ENCODE assay signal across 14 cellular contexts in the genomic region with DNA sequence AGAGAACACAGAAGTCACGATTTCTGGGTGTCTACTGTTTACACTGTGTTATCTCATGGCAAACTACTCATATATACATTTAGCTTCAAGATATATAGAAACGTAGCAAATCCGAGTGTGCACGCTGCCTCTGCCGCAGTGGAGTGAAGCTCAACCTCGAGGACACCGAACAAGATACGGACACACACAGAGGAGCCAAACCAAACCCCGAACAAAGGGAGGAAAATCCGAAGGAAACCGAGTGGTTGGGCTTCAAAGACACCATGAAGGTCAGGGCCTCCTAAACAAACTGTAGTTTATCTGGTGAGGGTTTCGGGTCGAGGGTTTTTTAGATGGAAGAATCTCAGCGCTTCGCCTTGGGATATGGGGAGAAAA. TPM values are rescaled to one million over a fixed set of nuclear protein-coding genes. Genes with fewer than 3 reads are reported as not detected.
DNase-seq lines count a peak whose midpoint lies in the region; ATAC-seq and TF ChIP-seq lines count a peak whose summit lies in the region.
"Had no signal": no experiment of that assay in that cellular context is flagged by ENCODE, and none has a peak within 500 bp of the region (broad histone marks: within the 10 kb centered on the region; RNA-seq: fewer than 3 reads in every experiment).

No MANE protein-coding gene starts in this region.

- TF ChIP-seq RAD21 in HCT116 (IDR thresholded peaks at IDR 0.05; ENCODE audit: low read depth): no peak

- H3K36me3 Mint-ChIP-seq in CD4-positive, CD25-positive, alpha-beta regulatory T cell: peaks cover 28% of the 10 kb centered on the region
- H3K36me3 Mint-ChIP-seq in progenitor cell of endocrine pancreas (ENCODE audit: insufficient read depth) (peaks cover 19% of the 10 kb centered on the region), natural killer cell (no peaks in the 10 kb centered on the region)

- no peaks in the 10 kb centered on the region for H3K9me3 ChIP-seq in CD4-positive, CD25-positive, alpha-beta regulatory T cell (ENCODE audit: control insufficient read depth in 2 of 2, low read length in 2 of 2)
- H3K9me3 ChIP-seq in HCT116 (ENCODE audit: control insufficient read depth in 1 of 2, insufficient read depth in 1 of 2, low read depth in 1 of 2, low read length in 2 of 2): no peaks in the 10 kb centered on the region
- no peaks in the 10 kb centered on the region for H3K9me3 ChIP-seq in esophagus muscularis mucosa
- H3K9me3 ChIP-seq: BLaER1 had no signal

- no peak overlapping the region for H3K4me2 ChIP-seq in HCT116 (ENCODE audit: low read length)
- H3K4me2 ChIP-seq: BLaER1 had no signal

- POLR2A ChIA-PET in HCT116 (lab: Charles Lee): no interaction called here

- no peak overlapping the region for H3K4me3 ChIP-seq in CD4-positive, CD25-positive, alpha-beta regulatory T cell (ENCODE audit: low read depth, low read length)
- H3K4me3 ChIP-seq in HCT116 (replicated peaks in 1 of 2; ENCODE audit: low read depth in 1 of 2, low read length in 2 of 2): no peak overlapping the region
- H3K4me3 ChIP-seq in esophagus muscularis mucosa: no peak overlapping the region
- H3K4me3 ChIP-seq: BLaER1 had no signal

- no peak overlapping the region for H3K27ac ChIP-seq in CD4-positive, CD25-positive, alpha-beta regulatory T cell (ENCODE audit: insufficient read depth, low read length, poor library complexity, severe bottlenecking)
- H3K27ac ChIP-seq in HCT116 (ENCODE audit: low read depth, low read length) (0 out of 2 replicates have a peak overlapping the region, but pooled peaks have one; percentile 4), esophagus muscularis mucosa (replicated peaks in 1 of 4) (peak overlapping the region; percentile 62 to 93 (median 74))
- H3K27ac ChIP-seq: BLaER1 had no signal

- no peaks in the 10 kb centered on the region for H3K27me3 ChIP-seq in CD4-positive, CD25-positive, alpha-beta regulatory T cell (ENCODE audit: control insufficient read depth, insufficient read depth, low read length)
- H3K27me3 ChIP-seq in HCT116 (ENCODE audit: insufficient read depth, low read length) (no peaks in the 10 kb centered on the region), esophagus muscularis mucosa (no peaks in the 10 kb centered on the region)
- H3K27me3 ChIP-seq: BLaER1 had no signal

- no peak for TF ChIP-seq CTCF in HCT116 (IDR thresholded peaks at IDR 0.05 in 2 of 3, conservative IDR thresholded peaks at IDR 0.05 in 1 of 3; ENCODE audit: borderline replicate concordance in 1 of 3, insufficient read depth in 1 of 3, low read depth in 2 of 3, low read length in 2 of 3)
- TF ChIP-seq CTCF in esophagus muscularis mucosa (IDR thresholded peaks at IDR 0.05): no peak
- no peak for TF ChIP-seq CTCF in progenitor cell of endocrine pancreas (IDR thresholded peaks at IDR 0.05; ENCODE audit: unreplicated experiment)
- no peak for TF ChIP-seq CTCF in natural killer cell (IDR thresholded peaks at IDR 0.05)

- no peak overlapping the region for H2AFZ ChIP-seq in HCT116 (ENCODE audit: low read depth, low read length, poor library complexity, severe bottlenecking)

- TF ChIP-seq EP300 in esophagus muscularis mucosa (IDR thresholded peaks at IDR 0.05): no peak

- no peak for DNase-seq in CD4-positive, CD25-positive, alpha-beta regulatory T cell
- no peak for DNase-seq in HCT116 (ENCODE audit: low read depth, low spot score)
- DNase-seq in esophagus muscularis mucosa (ENCODE audit: extremely low spot score): no peak
- DNase-seq in progenitor cell of endocrine pancreas (ENCODE audit: low spot score, unreplicated experiment): no peak
- no peak for DNase-seq in SHP77 treated with DMSO at 0.1 percent for 48 hours (lab: John Stamatoyannopoulos, UW)
- DNase-seq in natural killer cell: no peak
- DNase-seq: activated CD4-positive, alpha-beta T cell treated with anti-CD3 and anti-CD28 coated beads, Interleukin-2, amount 10 ng/mL, durations not matched to agents 24 days and 14 days; mesenchymal stem cell; NCI-H187 treated with DMSO at 0.1 percent for 48 hours; stimulated activated CD4-positive, alpha-beta T cell treated with anti-CD3 and anti-CD28 coated beads, Interleukin-2, amount 100 ng/mL, for 24 hours had no signal

- no peak overlapping the region for H3K9ac ChIP-seq in HCT116 (ENCODE audit: low read length)
- H3K9ac ChIP-seq: BLaER1 had no signal

- RAD21 ChIA-PET in HCT116 (lab: Charles Lee; ENCODE audit: low non-redundant PET in 1 of 2, low total read pairs in 2 of 2, uncharacterized antibody in 2 of 2, unreplicated experiment in 2 of 2): no interaction called here

- TF ChIP-seq POLR2A in HCT116 (IDR thresholded peaks at IDR 0.05; ENCODE audit: borderline replicate concordance, extremely low read depth, insufficient read depth, insufficient read length): no peak
- TF ChIP-seq POLR2A in esophagus muscularis mucosa (IDR thresholded peaks at IDR 0.05; ENCODE audit: low read depth): no peak

- WGBS in esophagus muscularis mucosa: 54% methylated on average over 15 of the region's 15 CpGs

- H3K4me3 Mint-ChIP-seq in CD4-positive, CD25-positive, alpha-beta regulatory T cell: peak overlapping the region in 1 of 4 donors; percentile 21
- H3K4me3 Mint-ChIP-seq in progenitor cell of endocrine pancreas (ENCODE audit: low read depth) (no peak overlapping the region), natural killer cell (no peak overlapping the region)
- H3K4me3 Mint-ChIP-seq: activated CD4-positive, alpha-beta T cell treated with anti-CD3 and anti-CD28 coated beads, Interleukin-2, amount 10 ng/mL, durations not matched to agents 24 days and 14 days had no signal

- no peaks in the 10 kb centered on the region for H3K4me1 ChIP-seq in CD4-positive, CD25-positive, alpha-beta regulatory T cell (ENCODE audit: control insufficient read depth, insufficient read depth, low read length, poor library complexity, severe bottlenecking)
- H3K4me1 ChIP-seq in HCT116 (ENCODE audit: control insufficient read depth in 1 of 2, insufficient read depth in 2 of 2, low read length in 2 of 2) (peaks cover 0 to 22% of the 10 kb centered on the region in 2 experiments; a peak in 3 of 4 replicates), esophagus muscularis mucosa (peaks cover 80 to 94% (median 91%) of the 10 kb centered on the region in 4 donors)

- peak overlapping the region in 2 of 3 donors; percentile 43 to 79 for H3K27ac Mint-ChIP-seq in CD4-positive, CD25-positive, alpha-beta regulatory T cell
- H3K27ac Mint-ChIP-seq in progenitor cell of endocrine pancreas: peak overlapping the region; percentile 82
- no peak overlapping the region for H3K27ac Mint-ChIP-seq in natural killer cell
- H3K27ac Mint-ChIP-seq: activated T-helper 2 cell treated with anti-CD3 and anti-CD28 coated beads, Interferon-gamma antibody, Interleukin-2, Interleukin-4, amounts not matched to agents 10 μg/mL and 5 μg/mL and 100 μg/mL, durations not matched to agents 14 hours and 24 hours and 36 hours had no signal

- TSS peak; percentile 39 for BruUV-seq in HCT116 (replicated peaks; lab: Mats Ljungman, UMichigan)

- H3K9me2 ChIP-seq in HCT116 (ENCODE audit: insufficient read depth): no peaks in the 10 kb centered on the region

- no peaks in the 10 kb centered on the region for H3K79me2 ChIP-seq in HCT116 (ENCODE audit: insufficient read depth, low read length)

- no peak for ATAC-seq in CD4-positive, CD25-positive, alpha-beta regulatory T cell (ENCODE audit: low read depth in 2 of 2)
- no peak for ATAC-seq in HCT116
- no peak for ATAC-seq in GM19351 (IDR thresholded peaks at IDR 0.05; ENCODE audit: unreplicated experiment)
- no peak for ATAC-seq in GM18858 (IDR thresholded peaks at IDR 0.05; ENCODE audit: unreplicated experiment)
- ATAC-seq in natural killer cell: no peak

- H4K20me1 ChIP-seq in HCT116 (ENCODE audit: insufficient read depth): no peaks in the 10 kb centered on the region

- H3K27me3 Mint-ChIP-seq in CD4-positive, CD25-positive, alpha-beta regulatory T cell: no peaks in the 10 kb centered on the region
- H3K27me3 Mint-ChIP-seq in progenitor cell of endocrine pancreas: no peaks in the 10 kb centered on the region
- H3K27me3 Mint-ChIP-seq in natural killer cell (ENCODE audit: low read depth in 2 of 2): peaks cover 0 to 3% of the 10 kb centered on the region in 2 donors
- H3K27me3 Mint-ChIP-seq: activated CD4-positive, alpha-beta T cell treated with anti-CD3 and anti-CD28 coated beads, Interleukin-2, amount 10 ng/mL, durations not matched to agents 24 days and 14 days had no signal

- H3K36me3 ChIP-seq in CD4-positive, CD25-positive, alpha-beta regulatory T cell (ENCODE audit: control insufficient read depth, insufficient read depth, low read length): peaks cover 39% of the 10 kb centered on the region
- peaks cover 4 to 6% of the 10 kb centered on the region in 2 experiments; a peak in 2 of 4 replicates for H3K36me3 ChIP-seq in HCT116 (ENCODE audit: control insufficient read depth in 1 of 2, insufficient read depth in 2 of 2, low read length in 2 of 2)
- peaks cover 30 to 45% (median 44%) of the 10 kb centered on the region in 4 donors for H3K36me3 ChIP-seq in esophagus muscularis mucosa

- peaks cover 0 to 2% (median 0%) of the 10 kb centered on the region in 7 donors for H3K9me3 Mint-ChIP-seq in CD4-positive, CD25-positive, alpha-beta regulatory T cell
- H3K9me3 Mint-ChIP-seq in progenitor cell of endocrine pancreas (ENCODE audit: low read depth): no peaks in the 10 kb centered on the region
- H3K9me3 Mint-ChIP-seq in natural killer cell: no peaks in the 10 kb centered on the region
- H3K9me3 Mint-ChIP-seq: activated CD4-positive, alpha-beta T cell treated with anti-CD3 and anti-CD28 coated beads, Interleukin-2, amount 10 ng/mL, durations not matched to agents 24 days and 14 days; activated T-helper 2 cell treated with anti-CD3 and anti-CD28 coated beads, Interferon-gamma antibody, Interleukin-2, Interleukin-4, amounts not matched to agents 10 μg/mL and 5 μg/mL and 100 μg/mL, durations not matched to agents 14 hours and 24 hours and 36 hours had no signal

- CTCF ChIA-PET in HCT116 (lab: Charles Lee): interaction anchor here (0.8 to 1.7 kb wide), 2 partner anchors 16 to 377 kb away, joined by 3 to 16 read pairs; no protein-coding TSS in a partner anchor

- intact Hi-C loops in HCT116 (cut with micrococcal nuclease): no loop called here
- intact Hi-C loops in esophagus muscularis mucosa (cut with DNase I): no loop called here
- intact Hi-C loops in natural killer cell (cut with micrococcal nuclease): no loop called here

- peaks cover 0 to 6% (median 1%) of the 10 kb centered on the region in 4 donors for H3K4me1 Mint-ChIP-seq in CD4-positive, CD25-positive, alpha-beta regulatory T cell
- H3K4me1 Mint-ChIP-seq in progenitor cell of endocrine pancreas (ENCODE audit: low read depth): peaks cover 12% of the 10 kb centered on the region
- peaks cover 5 to 6% of the 10 kb centered on the region in 2 donors for H3K4me1 Mint-ChIP-seq in natural killer cell
- H3K4me1 Mint-ChIP-seq: activated CD4-positive, alpha-beta T cell treated with anti-CD3 and anti-CD28 coated beads, Interleukin-2, amount 10 ng/mL, durations not matched to agents 24 days and 14 days had no signal

RNA-seq across cellular contexts. Expression of gene SLC45A1, which starts 34.5 kb away (rescaled TPM):
- 0.86 TPM for total RNA-seq in CD4-positive, CD25-positive, alpha-beta regulatory T cell
- polyA plus RNA-seq in CD4-positive, CD25-positive, alpha-beta regulatory T cell: 1 to 10 TPM in 1 of 4 donors, under 1 TPM in 3; 0.47 to 1.4 (median 0.58) TPM
- total RNA-seq in HCT116 (2021; ENCODE audit: unreplicated experiment): 13.8 TPM
- 17.0 and 21.0 TPM in 2 replicates for polyA plus RNA-seq in HCT116 (2012)
- total RNA-seq in esophagus muscularis mucosa: 10 to 100 TPM in 2 of 4 donors, 1 to 10 TPM in 2; 6.8 to 17.5 (median 10.7) TPM
- total RNA-seq in progenitor cell of endocrine pancreas: 0.60 and 0.86 TPM in 2 replicates
- under 1 TPM; 0.45 to 0.68 (median 0.52) TPM for total RNA-seq in natural killer cell

Comparison
In these comparisons a context has a peak if more than half of its experiments do, and no peak if none do; other contexts are left out.
1. H3K27ac Mint-ChIP-seq: peak in CD4-positive, CD25-positive, alpha-beta regulatory T cell (2 of 3) and progenitor cell of endocrine pancreas (single experiment); none in natural killer cell (0 of 2).